In genomic region chr1:25362634-25363559, GRCh38 we compare ENCODE assay signal across 3 cellular contexts. TPM values are rescaled to one million over a fixed set of nuclear protein-coding genes. Genes with fewer than 3 reads are reported as not detected.
"Had no signal": no experiment of that assay in that cellular context is flagged by ENCODE, and none has a peak within 500 bp of the region (broad histone marks: within the 10 kb centered on the region; RNA-seq: fewer than 3 reads in every experiment).

No MANE protein-coding gene starts in this region.

RNA-seq across cellular contexts. Expression of gene RHCE, which starts 57.7 kb away (rescaled TPM):
- total RNA-seq: gastroesophageal sphincter, mononuclear cell, progenitor cell of endocrine pancreas had no signal
